Comparison of ENCODE assay signal across 24 cellular contexts in the genomic region with DNA sequence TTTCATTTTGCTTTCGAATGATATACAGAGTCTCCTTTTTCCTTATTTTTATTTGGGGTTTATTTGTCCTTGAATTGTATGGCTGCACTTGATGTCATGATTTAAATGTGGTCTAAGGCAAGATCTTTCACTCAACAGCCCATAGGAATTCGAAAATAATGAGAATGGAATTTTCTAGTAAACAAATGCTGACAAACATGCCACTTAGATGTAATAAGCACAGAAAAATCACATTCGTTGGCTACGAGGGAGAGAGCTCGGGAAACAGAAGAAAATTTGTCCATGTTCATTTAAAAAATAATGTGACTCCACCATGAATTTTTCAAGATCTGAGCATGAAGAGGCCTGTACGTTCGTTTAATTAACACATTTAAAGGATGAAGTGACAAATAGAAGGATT.
DNase-seq lines count a peak whose midpoint lies in the region; ATAC-seq and TF ChIP-seq lines count a peak whose summit lies in the region.
"Had no signal": no experiment of that assay in that cellular context is flagged by ENCODE, and none has a peak within 500 bp of the region (broad histone marks: within the 10 kb centered on the region; RNA-seq: fewer than 3 reads in every experiment).

No MANE protein-coding gene starts in this region.

- TF ChIP-seq CTCF in AG10803 (conservative IDR thresholded peaks at IDR 0.05; ENCODE audit: low read length), result no peak
- TF ChIP-seq CTCF in body of pancreas (IDR thresholded peaks at IDR 0.05), result no peak

- H2BK5ac ChIP-seq in mesenchymal stem cell (ENCODE audit: low read depth, low read length, poor library complexity, severe bottlenecking), result no peak overlapping the region

- no peak overlapping the region for H3K14ac ChIP-seq in mesenchymal stem cell (ENCODE audit: low read length in 2 of 2)

- no peaks in the 10 kb centered on the region for H3K9me2 ChIP-seq in GM23248 (ENCODE audit: insufficient read depth)

- in situ Hi-C loops in GM23248 (cut with MboI), result no loop called here

- no peak overlapping the region for H3K18ac ChIP-seq in mesenchymal stem cell (ENCODE audit: low read depth in 1 of 2, low read length in 2 of 2)

- peak; percentile 37 for DNase-seq in AG10803 (ENCODE audit: low read depth)
- DNase-seq in GM23248, result peak; percentile 49
- peak; percentile 27 for DNase-seq in adipocyte (ENCODE audit: low read depth)
- DNase-seq in mesenchymal stem cell, result peak; percentile 36
- no peak for DNase-seq in SIG-M5 (lab: John Stamatoyannopoulos, UW)
- no peak for DNase-seq in SK-N-DZ (ENCODE audit: low spot score)
- DNase-seq in body of pancreas, result no peak
- DNase-seq: 8988T; C1 segment of cervical spinal cord; Caco-2; CD4-positive, alpha-beta memory T cell; Kasumi-1; MV-4-11; NCI-H1105; NCI-H1436 treated with DMSO at 0.1 percent for 48 hours; NCI-H187 treated with DMSO at 0.1 percent for 48 hours; NCI-H2171 treated with DMSO at 0.1 percent for 48 hours; NCI-H524 treated with DMSO at 0.1 percent for 48 hours; NCI-H774 had no signal

- TF ChIP-seq POLR2A in body of pancreas (IDR thresholded peaks at IDR 0.05), result no peak

- no peaks in the 10 kb centered on the region for H4K20me1 ChIP-seq in GM23248 (ENCODE audit: insufficient read depth)

- H3K4me2 ChIP-seq in GM23248 (ENCODE audit: unreplicated experiment), result peak overlapping the region; percentile 3
- H3K4me2 ChIP-seq in mesenchymal stem cell (ENCODE audit: low read length, poor library complexity, severe bottlenecking), result no peak overlapping the region
- H3K4me2 ChIP-seq: GM23338 had no signal

- intact Hi-C loops in body of pancreas (cut with DNase I), result no loop called here

- no peaks in the 10 kb centered on the region for H3K27me3 ChIP-seq in GM23248 (replicated peaks; ENCODE audit: insufficient read depth)
- H3K27me3 ChIP-seq in adipocyte (replicated peaks; ENCODE audit: control insufficient read depth, insufficient read depth, low read length), result no peaks in the 10 kb centered on the region
- no peaks in the 10 kb centered on the region for H3K27me3 ChIP-seq in mesenchymal stem cell (ENCODE audit: control insufficient read depth in 1 of 2, insufficient read depth in 1 of 2, low read length in 2 of 2)
- H3K27me3 ChIP-seq in body of pancreas, result no peaks in the 10 kb centered on the region

- no peak overlapping the region for H3K4ac ChIP-seq in mesenchymal stem cell (ENCODE audit: low read depth in 1 of 2, low read length in 2 of 2)

- H4K8ac ChIP-seq in mesenchymal stem cell (ENCODE audit: low read length), result no peak overlapping the region

- peaks cover 8% of the 10 kb centered on the region; the same call in 1 of the 2 replicates for H3K79me2 ChIP-seq in GM23248 (ENCODE audit: insufficient read depth)

- H3K4me1 ChIP-seq in GM23248 (ENCODE audit: insufficient read depth), result peaks cover 90% of the 10 kb centered on the region
- H3K4me1 ChIP-seq in adipocyte (ENCODE audit: control insufficient read depth, insufficient read depth, low read length), result peaks cover 22% of the 10 kb centered on the region
- H3K4me1 ChIP-seq in mesenchymal stem cell (ENCODE audit: control insufficient read depth, insufficient read depth, low read depth, low read length), result no peaks in the 10 kb centered on the region
- H3K4me1 ChIP-seq in body of pancreas, result no peaks in the 10 kb centered on the region
- H3K4me1 ChIP-seq: HAP-1 had no signal

- no peak overlapping the region for H2BK15ac ChIP-seq in mesenchymal stem cell (ENCODE audit: low read depth, poor library complexity, severe bottlenecking)

- 35% methylated on average over 7 of the region's 7 CpGs for WGBS in GM23248 (ENCODE audit: low coverage in 1 of 2, low lambda C conversion rate in 2 of 2, missing lambda C conversion rate in 2 of 2), 2 experiments
- WGBS in mesenchymal stem cell, result 13% methylated on average over 5 of the region's 7 CpGs
- WGBS in body of pancreas, 2 donors, result 16 to 30% methylated on average over 7 of the region's 7 CpGs

- H3K9me3 ChIP-seq in GM23248 (ENCODE audit: low read depth), result no peaks in the 10 kb centered on the region
- H3K9me3 ChIP-seq in adipocyte (ENCODE audit: control insufficient read depth, low read length), result no peaks in the 10 kb centered on the region
- no peaks in the 10 kb centered on the region for H3K9me3 ChIP-seq in mesenchymal stem cell (ENCODE audit: control insufficient read depth, low read length)
- H3K9me3 ChIP-seq in body of pancreas, result no peaks in the 10 kb centered on the region
- H3K9me3 ChIP-seq: Caco-2, HAP-1 had no signal

- H3K27ac ChIP-seq in GM23248, result peak overlapping the region; percentile 83
- H3K27ac ChIP-seq in mesenchymal stem cell (ENCODE audit: low read length, poor library complexity, severe bottlenecking), result no peak overlapping the region
- no peak overlapping the region for H3K27ac ChIP-seq in body of pancreas

- no peak overlapping the region for H3K4me3 ChIP-seq in AG10803 (ENCODE audit: low read length)
- H3K4me3 ChIP-seq in GM23248, result no peak overlapping the region
- no peak overlapping the region for H3K4me3 ChIP-seq in adipocyte (ENCODE audit: low read length)
- H3K4me3 ChIP-seq in mesenchymal stem cell (ENCODE audit: insufficient read depth in 1 of 2, low read depth in 1 of 2, low read length in 2 of 2), result no peak overlapping the region
- no peak overlapping the region for H3K4me3 ChIP-seq in body of pancreas
- H3K4me3 ChIP-seq: GM23338, HAP-1, K562 had no signal

- H2AFZ ChIP-seq in GM23248 (no peak overlapping the region), mesenchymal stem cell (ENCODE audit: low read depth, low read length) (no peak overlapping the region)
- H2AFZ ChIP-seq: GM23338 had no signal

- H3K36me3 ChIP-seq in GM23248 (ENCODE audit: low read depth), result peaks cover 12% of the 10 kb centered on the region; the same call in 1 of the 2 replicates
- no peaks in the 10 kb centered on the region for H3K36me3 ChIP-seq in adipocyte (ENCODE audit: control insufficient read depth, insufficient read depth, low read length, severe bottlenecking)
- H3K36me3 ChIP-seq in mesenchymal stem cell (ENCODE audit: control insufficient read depth in 1 of 2, insufficient read depth in 2 of 2, low read depth in 1 of 2, low read length in 2 of 2), result peaks cover 0 to 45% of the 10 kb centered on the region in 2 experiments
- no peaks in the 10 kb centered on the region for H3K36me3 ChIP-seq in body of pancreas (replicated peaks in 1 of 2; ENCODE audit: insufficient read depth in 1 of 2, low read depth in 2 of 2)
- H3K36me3 ChIP-seq: HAP-1 had no signal

- H4K91ac ChIP-seq in mesenchymal stem cell (ENCODE audit: low read length), result no peak overlapping the region

- peaks cover 94% of the 10 kb centered on the region for H3F3A ChIP-seq in GM23248 (ENCODE audit: insufficient read depth)

- no peak overlapping the region for H2BK12ac ChIP-seq in mesenchymal stem cell (ENCODE audit: low read length in 2 of 2)

- H2BK120ac ChIP-seq in mesenchymal stem cell (ENCODE audit: low read depth, low read length), result no peak overlapping the region

- no peak overlapping the region for H2AK5ac ChIP-seq in mesenchymal stem cell (ENCODE audit: low read length, severe bottlenecking)

- H3K23ac ChIP-seq in mesenchymal stem cell (ENCODE audit: low read length in 2 of 2), result no peak overlapping the region

- no peaks in the 10 kb centered on the region for H3K79me1 ChIP-seq in mesenchymal stem cell (replicated peaks; ENCODE audit: low read length, poor library complexity, severe bottlenecking)

- ATAC-seq in HG02571 (IDR thresholded peaks at IDR 0.05; ENCODE audit: unreplicated experiment) (no peak), body of pancreas (no peak)
- ATAC-seq: GM23338, HepG2, K562 had no signal

- no peak overlapping the region for H3K9ac ChIP-seq in GM23248
- H3K9ac ChIP-seq in adipocyte (ENCODE audit: low read length), result no peak overlapping the region
- no peak overlapping the region for H3K9ac ChIP-seq in mesenchymal stem cell (ENCODE audit: low read length)

Comparison
In these comparisons a context has a peak if more than half of its experiments do, and no peak if none do; other contexts are left out.
1. DNase-seq: peak in AG10803 (single experiment), GM23248 (single experiment), adipocyte (single experiment) and mesenchymal stem cell (single experiment); none in SIG-M5 (single experiment), SK-N-DZ (single experiment) and body of pancreas (0 of 4).